Comparison of ENCODE assay signal across 8 cellular contexts in the genomic region with DNA sequence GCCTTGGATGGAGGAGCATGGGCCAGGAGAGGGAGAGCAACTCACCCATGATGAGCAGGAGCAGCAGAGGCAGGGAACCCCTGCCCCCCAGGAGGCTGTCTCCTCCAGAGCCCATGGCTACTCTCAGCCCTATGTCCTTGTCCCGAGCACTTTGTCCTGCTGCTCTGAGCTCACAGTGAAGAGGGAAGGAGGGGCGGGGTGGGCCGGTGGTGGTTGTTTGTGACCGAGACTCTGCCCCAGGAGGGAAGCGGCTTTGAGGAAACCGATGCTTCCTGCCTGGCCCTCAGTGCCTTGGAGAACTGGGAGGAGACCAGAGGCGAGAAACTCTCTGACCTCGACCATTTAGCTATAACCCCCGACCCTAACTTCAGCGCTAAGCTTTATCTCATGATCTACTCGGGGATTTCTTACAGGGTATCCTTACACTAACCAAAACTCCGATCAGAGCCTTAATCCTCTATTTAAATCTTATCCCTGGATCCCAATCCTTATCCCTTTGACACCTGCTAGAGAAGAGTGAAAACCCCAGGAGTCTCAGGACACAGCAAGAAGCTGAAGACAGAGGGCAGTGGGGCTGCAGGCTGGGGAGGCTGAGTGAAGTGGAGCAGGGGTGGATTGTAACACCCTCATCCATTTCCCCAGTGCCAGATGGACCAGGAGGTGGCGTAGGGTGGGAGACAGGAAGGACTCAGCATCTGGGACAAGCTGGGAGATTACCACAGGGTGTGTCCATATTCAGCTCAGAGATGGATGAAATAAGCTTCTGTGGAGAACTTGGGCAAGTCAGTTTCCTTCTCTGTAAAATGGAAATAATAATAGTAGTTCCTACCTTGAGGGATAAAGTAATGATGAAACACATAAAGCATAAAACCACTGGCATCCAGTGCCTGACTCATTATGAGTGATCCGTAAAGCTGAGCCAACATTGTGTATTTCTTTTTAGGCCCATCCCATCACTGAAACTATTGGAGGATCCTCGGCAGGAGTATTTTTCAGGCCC. TPM values are rescaled to one million over a fixed set of nuclear protein-coding genes. Genes with fewer than 3 reads are reported as not detected.
DNase-seq lines count a peak whose midpoint lies in the region; ATAC-seq, FAIRE-seq and TF ChIP-seq lines count a peak whose summit lies in the region.

TSS of gene ROBO4 (minus strand) at position 185 of the 1,000 bp plus-strand sequence. CDS start at position 115, 70 bp downstream.

- dilution Hi-C loops in keratinocyte (cut with MboI; ENCODE audit: extremely low pct_ligation_motif_present, low sequenced_read_pairs): no loop called here

- H3K36me3 ChIP-seq in HCT116 (ENCODE audit: control insufficient read depth in 1 of 2, insufficient read depth in 2 of 2, low read length in 2 of 2) (no peaks in the 10 kb centered on the region), brain microvascular endothelial cell (replicated peaks) (no peaks in the 10 kb centered on the region), keratinocyte (ENCODE audit: control insufficient read depth in 2 of 2, extremely low read depth in 1 of 2, insufficient read depth in 2 of 2, low read length in 2 of 2) (no peaks in the 10 kb centered on the region), subcutaneous abdominal adipose tissue (ENCODE audit: control insufficient read depth in 5 of 5, insufficient read depth in 5 of 5, low read length in 5 of 5) (peaks cover 0 to 23% (median 15%) of the 10 kb centered on the region in 5 donors)

- no peak for TF ChIP-seq RAD21 in HCT116 (IDR thresholded peaks at IDR 0.05; ENCODE audit: low read depth)

- peaks cover 55% of the 10 kb centered on the region for H3K27me3 Mint-ChIP-seq in stimulated activated memory B cell treated with anti-CD40 and anti-IgM and Interleukin-4, amounts not matched to agents 10 μg/mL and 1 μg/mL and 100 μg/mL, for 72 hours

- H3K4me2 ChIP-seq in HCT116 (ENCODE audit: low read length) (peak within 1 kb of the TSS; percentile 42), keratinocyte (ENCODE audit: control insufficient read depth, extremely low read depth, insufficient read depth, low read depth, low read length) (peak within 1 kb of the TSS; percentile 68)

- peaks cover 6 to 42% of the 10 kb centered on the region in 2 experiments for H3K4me1 ChIP-seq in HCT116 (ENCODE audit: control insufficient read depth in 1 of 2, insufficient read depth in 2 of 2, low read length in 2 of 2)
- peaks cover 71% of the 10 kb centered on the region for H3K4me1 ChIP-seq in keratinocyte (ENCODE audit: control insufficient read depth, extremely low read depth, insufficient read depth, low read length)
- peaks cover 31 to 88% (median 66%) of the 10 kb centered on the region in 5 donors for H3K4me1 ChIP-seq in subcutaneous abdominal adipose tissue (ENCODE audit: control insufficient read depth in 5 of 5, insufficient read depth in 5 of 5, low read length in 5 of 5)

- no peaks in the 10 kb centered on the region for H3K9me2 ChIP-seq in HCT116 (ENCODE audit: insufficient read depth)

- H3K4me1 Mint-ChIP-seq in stimulated activated memory B cell treated with anti-CD40 and anti-IgM and Interleukin-4, amounts not matched to agents 10 μg/mL and 1 μg/mL and 100 μg/mL, for 72 hours: no peaks in the 10 kb centered on the region

- intact Hi-C loops in HCT116 (cut with micrococcal nuclease): no loop called here

- H3K27me3 ChIP-seq in HCT116 (ENCODE audit: insufficient read depth, low read length) (no peaks in the 10 kb centered on the region), brain microvascular endothelial cell (replicated peaks) (no peaks in the 10 kb centered on the region), keratinocyte (ENCODE audit: control insufficient read depth, extremely low read depth, insufficient read depth, low read length) (no peaks in the 10 kb centered on the region), subcutaneous abdominal adipose tissue (ENCODE audit: control insufficient read depth in 5 of 5, insufficient read depth in 4 of 5, low read length in 5 of 5) (no peaks in the 10 kb centered on the region)

- H3K9me1 ChIP-seq in keratinocyte (ENCODE audit: control insufficient read depth, extremely low read depth, insufficient read depth, low read length): no peaks in the 10 kb centered on the region

- RAD21 ChIA-PET in HCT116 (lab: Charles Lee; ENCODE audit: low non-redundant PET in 1 of 2, low total read pairs in 2 of 2, uncharacterized antibody in 2 of 2, unreplicated experiment in 2 of 2): no interaction called here

- peak in 1 of 3 experiments; percentile 7; a peak in 1 of 6 replicates for TF ChIP-seq CTCF in HCT116 (IDR thresholded peaks at IDR 0.05 in 2 of 3, conservative IDR thresholded peaks at IDR 0.05 in 1 of 3; ENCODE audit: borderline replicate concordance in 1 of 3, insufficient read depth in 1 of 3, low read depth in 2 of 3, low read length in 2 of 3)
- peak; percentile 50 for TF ChIP-seq CTCF in brain microvascular endothelial cell (IDR thresholded peaks at IDR 0.05; ENCODE audit: low read depth, low read length, missing control alignments)
- TF ChIP-seq CTCF in keratinocyte (optimal IDR thresholded peaks at IDR 0.05 in 1 of 3, IDR thresholded peaks at IDR 0.05 in 1 of 3, conservative IDR thresholded peaks at IDR 0.05 in 1 of 3; ENCODE audit: extremely low read depth in 1 of 3, insufficient read depth in 2 of 3, low read length in 3 of 3): peak; percentile 32 to 58 (median 34)

- H2AFZ ChIP-seq in HCT116 (ENCODE audit: low read depth, low read length, poor library complexity, severe bottlenecking) (peak within 1 kb of the TSS; percentile 33), keratinocyte (ENCODE audit: control insufficient read depth, low read length) (peak within 1 kb of the TSS; percentile 73)

- no TSS peak for BruUV-seq in HCT116 (replicated peaks; lab: Mats Ljungman, UMichigan)

- no peaks in the 10 kb centered on the region for H3K9me3 Mint-ChIP-seq in stimulated activated memory B cell treated with anti-CD40 and anti-IgM and Interleukin-4, amounts not matched to agents 10 μg/mL and 1 μg/mL and 100 μg/mL, for 72 hours

- in situ Hi-C loops in brain microvascular endothelial cell (cut with HindIII; ENCODE audit: low pct_ligation_motif_present, low sequenced_read_pairs): no loop called here

- ATAC-seq in HCT116 (peak; percentile 39), GM21825 (IDR thresholded peaks at IDR 0.05; ENCODE audit: unreplicated experiment) (no peak)
- no peak for ATAC-seq in stimulated activated memory B cell treated with anti-CD40 and anti-IgM and Interleukin-4, amounts not matched to agents 10 μg/mL and 1 μg/mL and 100 μg/mL, for 72 hours

- no peaks in the 10 kb centered on the region for H3K36me3 Mint-ChIP-seq in stimulated activated memory B cell treated with anti-CD40 and anti-IgM and Interleukin-4, amounts not matched to agents 10 μg/mL and 1 μg/mL and 100 μg/mL, for 72 hours

- H4K20me1 ChIP-seq in HCT116 (ENCODE audit: insufficient read depth) (no peaks in the 10 kb centered on the region), keratinocyte (ENCODE audit: control insufficient read depth, extremely low read depth, insufficient read depth, low read length) (no peaks in the 10 kb centered on the region)

- POLR2A ChIA-PET in HCT116 (lab: Charles Lee): interaction anchor here (0.6 to 1.9 kb wide), 3 partner anchors 22 to 140 kb away, joined by 3 to 19 read pairs (median 5); partner anchors contain the start of gene CCDC15

- H3K79me2 ChIP-seq in HCT116 (ENCODE audit: insufficient read depth, low read length) (no peaks in the 10 kb centered on the region), keratinocyte (ENCODE audit: control insufficient read depth, insufficient read depth, low read length) (no peaks in the 10 kb centered on the region)

- H3K9ac ChIP-seq in HCT116 (ENCODE audit: low read length) (no peak within 1 kb of the TSS), keratinocyte (ENCODE audit: control insufficient read depth, extremely low read depth, insufficient read depth, low read length) (peak within 1 kb of the TSS; percentile 68), subcutaneous abdominal adipose tissue (ENCODE audit: low read length in 5 of 5) (peak within 1 kb of the TSS; percentile 38 to 95 (median 67))

- peak; percentile 99 for FAIRE-seq in keratinocyte (lab: Jason Lieb, UNC)

- no peak within 1 kb of the TSS for H3K4me3 Mint-ChIP-seq in stimulated activated memory B cell treated with anti-CD40 and anti-IgM and Interleukin-4, amounts not matched to agents 10 μg/mL and 1 μg/mL and 100 μg/mL, for 72 hours

- TF ChIP-seq POLR2A in HCT116 (IDR thresholded peaks at IDR 0.05; ENCODE audit: borderline replicate concordance, extremely low read depth, insufficient read depth, insufficient read length): no peak

- peak; percentile 22 for DNase-seq in HCT116 (ENCODE audit: low read depth, low spot score)
- DNase-seq in brain microvascular endothelial cell: peak; percentile 91
- peak; percentile 81 for DNase-seq in keratinocyte (ENCODE audit: low read depth, low spot score)
- no peak for DNase-seq in activated naive CD4-positive, alpha-beta T cell (lab: John Stamatoyannopoulos, UW)
- no peak for DNase-seq in middle frontal gyrus (ENCODE audit: extremely low spot score, low spot score)

- H3K9me3 ChIP-seq in HCT116 (ENCODE audit: control insufficient read depth in 1 of 2, insufficient read depth in 1 of 2, low read depth in 1 of 2, low read length in 2 of 2) (no peaks in the 10 kb centered on the region), keratinocyte (ENCODE audit: control insufficient read depth, low read depth, low read length) (no peaks in the 10 kb centered on the region), subcutaneous abdominal adipose tissue (ENCODE audit: control insufficient read depth in 5 of 5, low read length in 5 of 5) (no peaks in the 10 kb centered on the region)

- CTCF ChIA-PET in HCT116 (lab: Charles Lee): interaction anchor here (2.6 kb wide), 1 partner anchor 22 kb away, joined by 15 read pairs; no protein-coding TSS in a partner anchor

- H3K27ac ChIP-seq in HCT116 (ENCODE audit: low read depth, low read length) (no peak within 1 kb of the TSS), brain microvascular endothelial cell (peak within 1 kb of the TSS; percentile 81), keratinocyte (ENCODE audit: control insufficient read depth, insufficient read depth, low read length) (peak within 1 kb of the TSS; percentile 95), subcutaneous abdominal adipose tissue (ENCODE audit: low read depth, low read length) (peak within 1 kb of the TSS; percentile 91)

- no peak within 1 kb of the TSS for H3K27ac Mint-ChIP-seq in stimulated activated memory B cell treated with anti-CD40 and anti-IgM and Interleukin-4, amounts not matched to agents 10 μg/mL and 1 μg/mL and 100 μg/mL, for 72 hours

- H3K4me3 ChIP-seq in HCT116 (replicated peaks in 1 of 2; ENCODE audit: low read depth in 1 of 2, low read length in 2 of 2) (no peak within 1 kb of the TSS; a peak in 1 of 4 replicates), brain microvascular endothelial cell (ENCODE audit: low read depth, low read length) (no peak within 1 kb of the TSS), keratinocyte (ENCODE audit: control insufficient read depth in 2 of 3, extremely low read depth in 1 of 3, insufficient read depth in 2 of 3, low read depth in 1 of 3, low read length in 3 of 3) (peak within 1 kb of the TSS in 2 of 3 experiments; percentile 5 to 8), subcutaneous abdominal adipose tissue (ENCODE audit: low read depth in 1 of 5, low read length in 5 of 5) (peak within 1 kb of the TSS; percentile 22 to 85 (median 76))

RNA-seq across cellular contexts. Expression of gene ROBO4, which starts in this region (rescaled TPM):
- not detected for total RNA-seq in HCT116 (2021; ENCODE audit: unreplicated experiment)
- 0.34 and 1.2 TPM in 2 replicates for polyA plus RNA-seq in HCT116 (2012)
- 0.94 to 2.3 TPM (median 0.98 TPM) in 3 replicates for polyA plus RNA-seq in keratinocyte
- polyA plus RNA-seq in keratinocyte (2011; ENCODE audit: low read depth): 1.2 TPM
- polyA plus RNA-seq in keratinocyte (2011; cell fraction: cytosol; rRNA removed): 1.1 and 1.7 TPM in 2 replicates
- polyA plus RNA-seq in keratinocyte (2011; cell fraction: nucleus; rRNA removed): 2.6 and 2.8 TPM in 2 replicates
- polyA plus RNA-seq in keratinocyte (2012; ENCODE audit: low replicate concordance): 1.4 and 7.1 TPM in 2 replicates
- 2.0 to 8.8 TPM (median 2.2 TPM) in 3 replicates for polyA minus RNA-seq in keratinocyte
- polyA minus RNA-seq in keratinocyte (2011; cell fraction: cytosol; rRNA and poly(A)+ RNA removed): 4.0 TPM
- 2.0 and 3.3 TPM in 2 replicates for polyA minus RNA-seq in keratinocyte (2011; cell fraction: nucleus; rRNA and poly(A)+ RNA removed)

Comparison
In these comparisons a context has a peak if more than half of its experiments do, and no peak if none do; other contexts are left out.
1. DNase-seq: peak in HCT116 (single experiment), brain microvascular endothelial cell (single experiment) and keratinocyte (single experiment); none in activated naive CD4-positive, alpha-beta T cell (0 of 4) and middle frontal gyrus (single experiment).
2. H3K4me3 ChIP-seq: peak in keratinocyte (2 of 3) and subcutaneous abdominal adipose tissue (5 of 5); none in HCT116 (0 of 2) and brain microvascular endothelial cell (single experiment).